19 cellular contexts compared by ENCODE assay signal in the genomic region with DNA sequence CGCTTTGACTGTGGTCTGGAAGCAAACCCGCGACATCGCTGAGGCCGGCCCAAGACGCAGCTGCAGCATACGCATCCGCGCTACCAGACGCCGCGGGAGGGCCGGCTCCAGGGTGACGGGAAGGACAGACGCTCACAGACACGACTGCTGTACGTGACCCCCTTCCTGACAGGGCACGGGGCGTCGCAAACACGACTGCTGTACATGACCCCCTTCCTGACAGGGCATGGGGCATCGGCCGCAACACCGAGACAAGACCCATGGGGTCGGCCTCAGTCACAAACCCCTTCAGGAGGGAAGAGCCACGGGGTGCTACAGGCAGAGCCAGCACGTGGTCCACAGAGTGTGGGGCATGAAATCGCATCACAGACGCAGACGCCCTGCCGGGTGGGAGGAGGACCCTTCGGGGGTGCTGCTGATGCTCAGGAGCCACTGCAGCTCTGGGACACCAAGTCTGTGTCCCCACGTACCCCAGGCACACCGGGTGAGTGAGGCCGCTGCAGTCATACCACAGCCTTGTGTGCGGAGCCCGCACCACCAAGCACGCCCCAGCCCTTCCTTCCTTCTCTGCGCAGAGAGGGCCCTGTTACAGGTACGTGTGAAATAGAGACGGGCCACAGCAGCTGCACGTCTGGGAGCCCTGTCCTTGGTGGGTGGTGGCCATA. TPM values are rescaled to one million over a fixed set of nuclear protein-coding genes. Genes with fewer than 3 reads are reported as not detected.
DNase-seq lines count a peak whose midpoint lies in the region; ATAC-seq, FAIRE-seq and TF ChIP-seq lines count a peak whose summit lies in the region.
"Had no signal": no experiment of that assay in that cellular context is flagged by ENCODE, and none has a peak within 500 bp of the region (broad histone marks: within the 10 kb centered on the region; RNA-seq: fewer than 3 reads in every experiment).

No MANE protein-coding gene starts in this region.

- H3K36me3 ChIP-seq in right lobe of liver (peaks cover 0 to 74% (median 14%) of the 10 kb centered on the region in 4 donors), HepG2 (replicated peaks in 1 of 2; ENCODE audit: control insufficient read depth in 1 of 2, insufficient read depth in 2 of 2, low read length in 2 of 2) (peaks cover 8 to 39% of the 10 kb centered on the region in 2 experiments; a peak in 4 of 5 replicates), spleen (peaks cover 0 to 100% (median 86%) of the 10 kb centered on the region in 6 donors)

- 93% methylated on average over 15 of the region's 42 CpGs for WGBS in right lobe of liver (ENCODE audit: insufficient coverage, low coverage, low lambda C conversion rate, missing lambda C conversion rate)
- 93% methylated on average over 26 of the region's 42 CpGs for whole genome bisulfite sequencing in HepG2 (ENCODE audit: low lambda C conversion rate)
- WGBS in spleen, 5 donors = 94 to 96% (median 96%) methylated on average over 34 to 42 of the region's 42 CpGs

- no peak overlapping the region for H3K4me2 ChIP-seq in HepG2 (ENCODE audit: low read depth, low read length)
- H3K4me2 ChIP-seq: A549 had no signal

- POLR2A ChIA-PET in HepG2 (lab: Yijun Ruan, JAX) = no interaction called here

- no peaks in the 10 kb centered on the region for H4K20me1 ChIP-seq in HepG2 (ENCODE audit: insufficient read depth, low read length)

- H3K4me1 ChIP-seq in right lobe of liver (no peaks in the 10 kb centered on the region), HepG2 (ENCODE audit: insufficient read depth, low read length) (no peaks in the 10 kb centered on the region), spleen (peaks cover 0 to 16% (median 12%) of the 10 kb centered on the region in 6 donors)
- H3K4me1 ChIP-seq: A549, Caco-2 had no signal

- H3K27me3 ChIP-seq in right lobe of liver = no peaks in the 10 kb centered on the region
- H3K27me3 ChIP-seq in HepG2 (ENCODE audit: control insufficient read depth in 1 of 2, insufficient read depth in 2 of 2, low read length in 2 of 2) = no peaks in the 10 kb centered on the region
- H3K27me3 ChIP-seq in spleen (replicated peaks in 1 of 7) = no peaks in the 10 kb centered on the region

- no peak for FAIRE-seq in HepG2 (lab: Jason Lieb, UNC)
- FAIRE-seq: A549, D721Med, G401.6, GM12892, GM18507 had no signal

- H3K9me3 ChIP-seq in right lobe of liver (no peaks in the 10 kb centered on the region), HepG2 (ENCODE audit: low read length) (no peaks in the 10 kb centered on the region), spleen (no peaks in the 10 kb centered on the region)
- H3K9me3 ChIP-seq: A549, Caco-2 had no signal

- TF ChIP-seq EP300 in HepG2 (IDR thresholded peaks at IDR 0.05; ENCODE audit: low read depth in 2 of 2, low read length in 2 of 2) = no peak
- no peak for TF ChIP-seq EP300 in HepG2 (CRISPR knock-in tag; IDR thresholded peaks at IDR 0.05; ENCODE audit: borderline replicate concordance)

- TF ChIP-seq POLR2A in right lobe of liver (IDR thresholded peaks at IDR 0.05) (no peak), HepG2 (IDR thresholded peaks at IDR 0.05; ENCODE audit: insufficient read depth in 1 of 2, low read depth in 2 of 2, low read length in 2 of 2) (no peak), spleen (IDR thresholded peaks at IDR 0.05) (no peak)

- in situ Hi-C loops in HepG2 (cut with HindIII; ENCODE audit: extremely low pct_ligation_motif_present, low pct_unique_long_range_greater_than_20kb) = no loop called here

- no peak overlapping the region for H3K9ac ChIP-seq in HepG2 (ENCODE audit: insufficient read depth, low read depth, low read length)

- DNase-seq in Right ventricle myocardium inferior (ENCODE audit: missing footprints) = peak; percentile 53
- DNase-seq in left cardiac atrium = no peak
- DNase-seq in right lobe of liver = peak in 2 of 3 donors; percentile 18 to 49
- no peak for DNase-seq in HepG2 (ENCODE audit: low spot score)
- peak; percentile 72 for DNase-seq in spleen
- DNase-seq in foreskin melanocyte = no peak
- DNase-seq in NCI-H2171 treated with DMSO at 0.1 percent for 48 hours (lab: John Stamatoyannopoulos, UW) = no peak
- DNase-seq: AML-193; Caco-2; CD4-positive, alpha-beta T cell; GOT3; H9 had no signal

- no peak for ATAC-seq in Right ventricle myocardium inferior
- no peak for ATAC-seq in left cardiac atrium
- ATAC-seq in right lobe of liver = no peak
- no peak for ATAC-seq in HepG2
- ATAC-seq: A549 had no signal

- H2AFZ ChIP-seq in HepG2 (ENCODE audit: low read length) = no peak overlapping the region

- no peak overlapping the region for H3K4me3 ChIP-seq in right lobe of liver
- no peak overlapping the region for H3K4me3 ChIP-seq in HepG2 (replicated peaks in 1 of 3; ENCODE audit: insufficient read depth in 1 of 3, low read depth in 2 of 3, low read length in 3 of 3)
- no peak overlapping the region for H3K4me3 ChIP-seq in spleen
- H3K4me3 ChIP-seq: A549 had no signal

- no TSS peak for BruUV-seq in HepG2 (replicated peaks; lab: Mats Ljungman, UMichigan)

- TF ChIP-seq CTCF in right lobe of liver (IDR thresholded peaks at IDR 0.05) (no peak), HepG2 (CRISPR knock-in tag; IDR thresholded peaks at IDR 0.05) (no peak), spleen (IDR thresholded peaks at IDR 0.05 in 8 of 11, conservative IDR thresholded peaks at IDR 0.05 in 3 of 11) (no peak)

- no peaks in the 10 kb centered on the region for H3K79me2 ChIP-seq in HepG2 (ENCODE audit: insufficient read depth, low read length)

- H3K27ac ChIP-seq in right lobe of liver (no peak overlapping the region), HepG2 (ENCODE audit: extremely low read length, insufficient read depth, low read length) (no peak overlapping the region), spleen (no peak overlapping the region)
- H3K27ac ChIP-seq: 22Rv1, A549, C4-2B had no signal

- no peak for TF ChIP-seq RAD21 in HepG2 (CRISPR knock-in tag; IDR thresholded peaks at IDR 0.05)

- CTCF ChIA-PET in HepG2 (lab: Yijun Ruan, JAX; ENCODE audit: low intra/inter-chr PET ratio, low total read pairs) = no interaction called here

- intact Hi-C loops in Right ventricle myocardium inferior (cut with DNase I) = no loop called here
- intact Hi-C loops in left cardiac atrium (cut with DNase I) = no loop called here
- intact Hi-C loops in right lobe of liver (cut with DNase I) = loop anchor here in 1 of 2 donors (10.0 kb wide), 1 partner anchor 110 kb away; no protein-coding TSS in a partner anchor
- intact Hi-C loops in HepG2 (cut with micrococcal nuclease; ENCODE audit: unreplicated experiment) = no loop called here
- intact Hi-C loops in spleen (cut with DNase I; ENCODE audit: low total_unique reads) = no loop called here

TF ChIP-seq in HepG2, 621 proteins besides CTCF, POLR2A, EP300 and RAD21 (continues in another document):
- TF ChIP-seq FOXK1 (CRISPR knock-in tag; IDR thresholded peaks at IDR 0.05; ENCODE audit: borderline replicate concordance, low read depth) = no peak
- no peak for TF ChIP-seq ZNF382 (CRISPR knock-in tag; IDR thresholded peaks at IDR 0.05; ENCODE audit: borderline replicate concordance)
- TF ChIP-seq ZNF7 (CRISPR knock-in tag; IDR thresholded peaks at IDR 0.05) = no peak
- no peak for TF ChIP-seq ZNF670 (CRISPR knock-in tag; IDR thresholded peaks at IDR 0.05; ENCODE audit: borderline replicate concordance)
- TF ChIP-seq ZNF776 (CRISPR knock-in tag; IDR thresholded peaks at IDR 0.05) = no peak
- TF ChIP-seq, protein P1, sequence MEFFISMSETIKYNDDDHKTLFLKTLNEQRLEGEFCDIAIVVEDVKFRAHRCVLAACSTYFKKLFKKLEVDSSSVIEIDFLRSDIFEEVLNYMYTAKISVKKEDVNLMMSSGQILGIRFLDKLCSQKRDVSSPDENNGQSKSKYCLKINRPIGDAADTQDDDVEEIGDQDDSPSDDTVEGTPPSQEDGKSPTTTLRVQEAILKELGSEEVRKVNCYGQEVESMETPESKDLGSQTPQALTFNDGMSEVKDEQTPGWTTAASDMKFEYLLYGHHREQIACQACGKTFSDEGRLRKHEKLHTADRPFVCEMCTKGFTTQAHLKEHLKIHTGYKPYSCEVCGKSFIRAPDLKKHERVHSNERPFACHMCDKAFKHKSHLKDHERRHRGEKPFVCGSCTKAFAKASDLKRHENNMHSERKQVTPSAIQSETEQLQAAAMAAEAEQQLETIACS (CRISPR knock-in tag; IDR thresholded peaks at IDR 0.05) = no peak

RNA-seq across cellular contexts. Expression of a gene that starts 38.7 kb away (rescaled TPM):
- total RNA-seq in Right ventricle myocardium inferior (3.1 TPM), left cardiac atrium (1 to 10 TPM; 5.6 to 9.4 TPM), right lobe of liver (1 to 10 TPM in 5 of 6 experiments, under 1 TPM in 1; 0.86 to 3.7 (median 2.4) TPM), HepG2 (2016; rRNA removed; fragmentation: Illumina TruSeq; extraction: Trizol) (0.18 and 0.36 TPM in 2 replicates), spleen (10 to 100 TPM in 4 of 7 donors, 1 to 10 TPM in 3; 1.3 to 20.7 (median 12.4) TPM)
- total RNA-seq in HepG2 (2016; cell fraction: cytosol; rRNA removed; fragmentation: Illumina TruSeq; extraction: Trizol; ENCODE audit: low read depth) = 0.30 TPM in 1 of 2 replicates, not detected in the other
- 0.16 and 0.24 TPM in 2 replicates for total RNA-seq in HepG2 (2016; cell fraction: insoluble cytoplasmic fraction; rRNA removed; fragmentation: Illumina TruSeq; extraction: Trizol)
- total RNA-seq in HepG2 (2016; cell fraction: membrane; rRNA removed; fragmentation: Illumina TruSeq; extraction: Trizol) = 0.37 and 0.48 TPM in 2 replicates
- total RNA-seq in HepG2 (2016; cell fraction: nucleus; rRNA removed; fragmentation: Illumina TruSeq; extraction: Trizol) = not detected in 2 replicates
- polyA plus RNA-seq in HepG2 (2011; rRNA removed) (0.18 and 0.57 TPM in 2 replicates), spleen (10 to 100 TPM in 2 of 3 donors, 1 to 10 TPM in 1; 5.1 to 12.3 (median 10.7) TPM)
- polyA plus RNA-seq in HepG2 (2011; cell fraction: cytosol; rRNA removed) = 0.08 and 0.18 TPM in 2 replicates
- 0.58 and 0.95 TPM in 2 replicates for polyA plus RNA-seq in HepG2 (2011; cell fraction: nucleus; rRNA removed)
- polyA plus RNA-seq in HepG2 (2012) = 0.87 and 3.8 TPM in 2 replicates
- polyA plus RNA-seq in HepG2 (2016; cell fraction: cytosol; fragmentation: Illumina TruSeq; extraction: Trizol; ENCODE audit: low read depth) = 0.68 and 0.69 TPM in 2 replicates
- 0.49 and 0.90 TPM in 2 replicates for polyA plus RNA-seq in HepG2 (2016; cell fraction: insoluble cytoplasmic fraction; fragmentation: Illumina TruSeq; extraction: Trizol; ENCODE audit: low read depth)
- 0.89 and 1.3 TPM in 2 replicates for polyA plus RNA-seq in HepG2 (2016; cell fraction: membrane; fragmentation: Illumina TruSeq; extraction: Trizol; ENCODE audit: low read depth)
- 0.38 and 0.60 TPM in 2 replicates for polyA plus RNA-seq in HepG2 (2016; cell fraction: nucleus; fragmentation: Illumina TruSeq; extraction: Trizol; ENCODE audit: insufficient read depth, low read depth)
- 0.12 and 0.68 TPM in 2 replicates for polyA minus RNA-seq in HepG2 (2011; rRNA and poly(A)+ RNA removed; ENCODE audit: low replicate concordance)
- polyA minus RNA-seq in HepG2 (2011; cell fraction: cytosol; rRNA and poly(A)+ RNA removed) = 0.30 TPM in 1 of 2 replicates, not detected in the other
- 0.25 TPM in 1 of 2 replicates, not detected in the other for polyA minus RNA-seq in HepG2 (2011; cell fraction: nucleus; rRNA and poly(A)+ RNA removed)

Comparison
In these comparisons a context has a peak if more than half of its experiments do, and no peak if none do; other contexts are left out.
1. DNase-seq: peak in Right ventricle myocardium inferior (single experiment), right lobe of liver (2 of 3) and spleen (single experiment); none in left cardiac atrium (single experiment), HepG2 (single experiment), foreskin melanocyte (single experiment) and NCI-H2171 treated with DMSO at 0.1 percent for 48 hours (single experiment).